ENCODE assay signal across 1 cellular context in the genomic region with DNA sequence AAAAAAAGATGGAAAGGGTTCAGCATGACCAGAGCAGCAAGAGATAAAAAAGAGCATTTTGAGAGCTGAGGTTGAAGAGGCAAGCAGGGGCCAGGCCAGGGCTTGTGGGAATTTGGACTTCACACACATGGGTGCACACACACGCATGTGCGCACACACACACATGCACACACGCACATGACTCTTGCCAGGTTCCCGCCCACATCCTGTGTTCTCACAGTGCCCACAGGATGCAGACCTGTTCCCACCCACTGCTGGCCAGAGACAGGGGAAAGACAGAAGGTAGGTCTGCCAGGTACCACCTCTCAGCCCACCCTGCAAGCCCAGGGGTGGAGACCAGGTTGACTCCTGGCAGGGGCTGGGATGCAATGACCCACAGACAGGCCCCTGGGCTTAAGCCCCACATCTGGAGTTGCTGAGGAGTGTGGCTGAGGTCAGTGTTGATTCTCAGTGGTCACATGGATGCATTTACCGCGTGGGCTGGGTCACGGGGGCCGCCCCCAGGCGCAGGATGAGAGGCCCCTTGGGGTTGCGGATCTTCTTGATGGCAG.
TF ChIP-seq lines count a peak whose summit lies in the region.

No MANE protein-coding gene starts in this region.

TF ChIP-seq in IMR-90, 13 proteins besides CTCF, POLR2A, EP300 and RAD21:
- no peak for TF ChIP-seq RCOR1 (IDR thresholded peaks at IDR 0.05; ENCODE audit: insufficient replicate concordance, low read length)
- TF ChIP-seq MAFK (IDR thresholded peaks at IDR 0.05; ENCODE audit: low read depth, low read length): no peak
- TF ChIP-seq RFX5 (IDR thresholded peaks at IDR 0.05; ENCODE audit: low read depth, low read length): no peak
- TF ChIP-seq, protein P1, sequence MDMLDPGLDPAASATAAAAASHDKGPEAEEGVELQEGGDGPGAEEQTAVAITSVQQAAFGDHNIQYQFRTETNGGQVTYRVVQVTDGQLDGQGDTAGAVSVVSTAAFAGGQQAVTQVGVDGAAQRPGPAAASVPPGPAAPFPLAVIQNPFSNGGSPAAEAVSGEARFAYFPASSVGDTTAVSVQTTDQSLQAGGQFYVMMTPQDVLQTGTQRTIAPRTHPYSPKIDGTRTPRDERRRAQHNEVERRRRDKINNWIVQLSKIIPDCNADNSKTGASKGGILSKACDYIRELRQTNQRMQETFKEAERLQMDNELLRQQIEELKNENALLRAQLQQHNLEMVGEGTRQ (IDR thresholded peaks at IDR 0.05; ENCODE audit: low read depth, low read length): no peak
- no peak for TF ChIP-seq MAZ (IDR thresholded peaks at IDR 0.05; ENCODE audit: borderline replicate concordance, low read depth, low read length)
- no peak for TF ChIP-seq MXI1 (IDR thresholded peaks at IDR 0.05; ENCODE audit: borderline replicate concordance, low read depth, low read length)
- no peak for TF ChIP-seq FOS (IDR thresholded peaks at IDR 0.05; ENCODE audit: low read depth, low read length)
- no peak for TF ChIP-seq CEBPB (IDR thresholded peaks at IDR 0.05; ENCODE audit: low read depth, low read length)
- no peak for TF ChIP-seq BHLHE40 (IDR thresholded peaks at IDR 0.05; ENCODE audit: low read depth, low read length)
- TF ChIP-seq SMC3 (IDR thresholded peaks at IDR 0.05; ENCODE audit: low read depth, low read length): no peak
- TF ChIP-seq CHD1 (IDR thresholded peaks at IDR 0.05; ENCODE audit: low read depth, low read length): no peak
- TF ChIP-seq, protein P2, sequence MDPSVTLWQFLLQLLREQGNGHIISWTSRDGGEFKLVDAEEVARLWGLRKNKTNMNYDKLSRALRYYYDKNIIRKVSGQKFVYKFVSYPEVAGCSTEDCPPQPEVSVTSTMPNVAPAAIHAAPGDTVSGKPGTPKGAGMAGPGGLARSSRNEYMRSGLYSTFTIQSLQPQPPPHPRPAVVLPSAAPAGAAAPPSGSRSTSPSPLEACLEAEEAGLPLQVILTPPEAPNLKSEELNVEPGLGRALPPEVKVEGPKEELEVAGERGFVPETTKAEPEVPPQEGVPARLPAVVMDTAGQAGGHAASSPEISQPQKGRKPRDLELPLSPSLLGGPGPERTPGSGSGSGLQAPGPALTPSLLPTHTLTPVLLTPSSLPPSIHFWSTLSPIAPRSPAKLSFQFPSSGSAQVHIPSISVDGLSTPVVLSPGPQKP (IDR thresholded peaks at IDR 0.05; ENCODE audit: borderline replicate concordance, low read depth, low read length): no peak
- TF ChIP-seq NFE2L2 (IDR thresholded peaks at IDR 0.05; ENCODE audit: low read depth, low read length): no peak
